Comparison of ENCODE assay signal across 27 cellular contexts in genomic region chr17:10053976-10054551, GRCh38.
A peak's percentile ranks its signal among the peaks of the same experiment; 100 is the strongest.
DNase-seq lines count a peak whose midpoint lies in the region; ATAC-seq and TF ChIP-seq lines count a peak whose summit lies in the region.
"Had no signal": no experiment of that assay in that cellular context is flagged by ENCODE, and none has a peak within 500 bp of the region (broad histone marks: within the 10 kb centered on the region; RNA-seq: fewer than 3 reads in every experiment).

No MANE protein-coding gene starts in this region.

- no peak for TF ChIP-seq CTCF in heart right ventricle (IDR thresholded peaks at IDR 0.05)
- TF ChIP-seq CTCF in neural crest cell (conservative IDR thresholded peaks at IDR 0.05), result no peak

- 68 to 74% methylated on average over 8 of the region's 8 CpGs for WGBS in heart right ventricle, 2 donors

- H3K36me3 Mint-ChIP-seq in neural crest cell (ENCODE audit: low read depth), result no peaks in the 10 kb centered on the region
- H3K36me3 Mint-ChIP-seq in stimulated activated effector memory CD8-positive, alpha-beta T cell treated with anti-CD3 and anti-CD28 coated beads, Interleukin-12 subunit alpha, Interleukin-12 subunit beta, amount 100 ng/mL, for 72 hours, result no peaks in the 10 kb centered on the region
- H3K36me3 Mint-ChIP-seq: activated CD4-positive, alpha-beta memory T cell treated with anti-CD3 and anti-CD28 coated beads for 36 hours; activated naive CD4-positive, alpha-beta T cell treated with anti-CD3 and anti-CD28 coated beads, Interleukin-2, amount 10 ng/mL, durations not matched to agents 7 days and 5 days; CD4-positive, CD25-positive, alpha-beta regulatory T cell; stimulated activated memory B cell treated with anti-CD40 and anti-IgM and Interleukin-4, amounts not matched to agents 10 μg/mL and 1 μg/mL and 100 μg/mL, for 72 hours had no signal

- H3K4me1 ChIP-seq in heart right ventricle, result peaks cover 0 to 59% (median 21%) of the 10 kb centered on the region in 9 donors

- H3K36me3 ChIP-seq in heart right ventricle, result no peaks in the 10 kb centered on the region
- H3K36me3 ChIP-seq: MG63, spleen, thoracic aorta had no signal

- H3K9me3 Mint-ChIP-seq in neural crest cell, result no peaks in the 10 kb centered on the region
- H3K9me3 Mint-ChIP-seq in stimulated activated effector memory CD8-positive, alpha-beta T cell treated with anti-CD3 and anti-CD28 coated beads, Interleukin-12 subunit alpha, Interleukin-12 subunit beta, amount 100 ng/mL, for 72 hours, result no peaks in the 10 kb centered on the region
- H3K9me3 Mint-ChIP-seq: activated CD4-positive, alpha-beta memory T cell treated with anti-CD3 and anti-CD28 coated beads for 36 hours; memory B cell had no signal

- peak overlapping the region; percentile 60 for H3K4me3 Mint-ChIP-seq in neural crest cell
- H3K4me3 Mint-ChIP-seq in stimulated activated effector memory CD8-positive, alpha-beta T cell treated with anti-CD3 and anti-CD28 coated beads, Interleukin-12 subunit alpha, Interleukin-12 subunit beta, amount 100 ng/mL, for 72 hours, result no peak overlapping the region
- H3K4me3 Mint-ChIP-seq: activated CD4-positive, alpha-beta memory T cell treated with anti-CD3 and anti-CD28 coated beads for 36 hours; activated naive CD4-positive, alpha-beta T cell treated with anti-CD3 and anti-CD28 coated beads, Interleukin-2, amount 10 ng/mL, durations not matched to agents 7 days and 5 days; CD4-positive, CD25-positive, alpha-beta regulatory T cell; endodermal cell; memory B cell; stimulated activated memory B cell treated with anti-CD40 and anti-IgM and Interleukin-4, amounts not matched to agents 10 μg/mL and 1 μg/mL and 100 μg/mL, for 72 hours had no signal

- peak; percentile 56 for ATAC-seq in Right ventricle myocardium inferior
- peak in 3 of 8 donors; percentile 21 to 35 (median 27) for ATAC-seq in heart right ventricle
- ATAC-seq in GM18861 (IDR thresholded peaks at IDR 0.05; ENCODE audit: unreplicated experiment), result no peak
- ATAC-seq in stimulated activated effector memory CD8-positive, alpha-beta T cell treated with anti-CD3 and anti-CD28 coated beads, Interleukin-12 subunit alpha, Interleukin-12 subunit beta, amount 100 ng/mL, for 72 hours, result no peak
- ATAC-seq in HG03039 (IDR thresholded peaks at IDR 0.05; ENCODE audit: unreplicated experiment), result no peak
- ATAC-seq: K562; stimulated activated memory B cell treated with anti-CD40 and anti-IgM and Interleukin-4, amounts not matched to agents 10 μg/mL and 1 μg/mL and 100 μg/mL, for 72 hours had no signal

- peak overlapping the region; percentile 81 for H3K27ac Mint-ChIP-seq in neural crest cell (ENCODE audit: unreplicated experiment)
- H3K27ac Mint-ChIP-seq in stimulated activated effector memory CD8-positive, alpha-beta T cell treated with anti-CD3 and anti-CD28 coated beads, Interleukin-12 subunit alpha, Interleukin-12 subunit beta, amount 100 ng/mL, for 72 hours, result no peak overlapping the region
- H3K27ac Mint-ChIP-seq: activated CD4-positive, alpha-beta memory T cell treated with anti-CD3 and anti-CD28 coated beads for 36 hours; activated naive CD4-positive, alpha-beta T cell treated with anti-CD3 and anti-CD28 coated beads, Interleukin-2, amount 10 ng/mL, durations not matched to agents 7 days and 5 days; CD4-positive, CD25-positive, alpha-beta regulatory T cell; endodermal cell; memory B cell; stimulated activated memory B cell treated with anti-CD40 and anti-IgM and Interleukin-4, amounts not matched to agents 10 μg/mL and 1 μg/mL and 100 μg/mL, for 72 hours had no signal

- H3K27me3 Mint-ChIP-seq in neural crest cell (ENCODE audit: low read depth), result no peaks in the 10 kb centered on the region
- H3K27me3 Mint-ChIP-seq: activated CD4-positive, alpha-beta memory T cell treated with anti-CD3 and anti-CD28 coated beads for 36 hours; activated naive CD4-positive, alpha-beta T cell treated with anti-CD3 and anti-CD28 coated beads, Interleukin-2, amount 10 ng/mL, durations not matched to agents 7 days and 5 days; CD4-positive, CD25-positive, alpha-beta regulatory T cell had no signal

- H3K4me3 ChIP-seq in heart right ventricle, result no peak overlapping the region
- H3K4me3 ChIP-seq: K562, MG63, SK-N-MC, spleen, thoracic aorta had no signal

- H3K9me3 ChIP-seq in heart right ventricle, result no peaks in the 10 kb centered on the region
- H3K9me3 ChIP-seq: MG63, spleen, thoracic aorta had no signal

- no peaks in the 10 kb centered on the region for H3K27me3 ChIP-seq in heart right ventricle
- H3K27me3 ChIP-seq: MG63, spleen had no signal

- H3K27ac ChIP-seq in heart right ventricle, result peak overlapping the region; percentile 17 to 73 (median 62)
- H3K27ac ChIP-seq: SK-N-MC, spleen, thoracic aorta had no signal

- H3K4me1 Mint-ChIP-seq in neural crest cell, result peaks cover 48% of the 10 kb centered on the region
- H3K4me1 Mint-ChIP-seq in stimulated activated effector memory CD8-positive, alpha-beta T cell treated with anti-CD3 and anti-CD28 coated beads, Interleukin-12 subunit alpha, Interleukin-12 subunit beta, amount 100 ng/mL, for 72 hours, result peaks cover 28% of the 10 kb centered on the region
- H3K4me1 Mint-ChIP-seq: activated naive CD4-positive, alpha-beta T cell treated with anti-CD3 and anti-CD28 coated beads, Interleukin-2, amount 10 ng/mL, durations not matched to agents 7 days and 5 days; CD4-positive, CD25-positive, alpha-beta regulatory T cell; memory B cell had no signal

- intact Hi-C loops in Right ventricle myocardium inferior (cut with DNase I), result no loop called here
- intact Hi-C loops in cardiac septum (cut with DNase I), result loop anchor here (5.0 kb wide), 1 partner anchor 58 kb away; no protein-coding TSS in a partner anchor
- intact Hi-C loops in heart right ventricle (cut with DNase I), result no loop called here

- peak; percentile 68 for DNase-seq in Right ventricle myocardium inferior (ENCODE audit: missing footprints)
- no peak for DNase-seq in cardiac septum (ENCODE audit: low spot score)
- DNase-seq in heart right ventricle, result no peak
- no peak for DNase-seq in neural crest cell (ENCODE audit: low read depth, low spot score)
- DNase-seq in stimulated activated effector memory CD8-positive, alpha-beta T cell treated with anti-CD3 and anti-CD28 coated beads, Interleukin-12 subunit alpha, Interleukin-12 subunit beta, amount 100 ng/mL, for 72 hours (ENCODE audit: low spot score in 2 of 2), result no peak
- DNase-seq in NCI-H510A treated with DMSO at 0.1 percent for 48 hours (lab: John Stamatoyannopoulos, UW), result no peak
- DNase-seq: 8988T; activated CD4-positive, alpha-beta memory T cell treated with anti-CD3 and anti-CD28 coated beads for 36 hours; activated CD8-positive, alpha-beta memory T cell treated with anti-CD3 and anti-CD28 coated beads, Interleukin-2, amount 50 U/mL, for 4 hours; activated naive CD4-positive, alpha-beta T cell treated with anti-CD3 and anti-CD28 coated beads, Interleukin-2, amount 10 ng/mL, durations not matched to agents 7 days and 5 days; amygdala; CD4-positive, CD25-positive, alpha-beta regulatory T cell; endodermal cell; islet precursor cell; MG63; NCI-H82; occipital lobe; RPMI8226; spleen; stimulated activated CD4-positive, alpha-beta T cell treated with anti-CD3 and anti-CD28 coated beads, Interleukin-4, amount 100 ng/mL, for 1 hour had no signal
